ENCODE assay signal across 9 cellular contexts in the genomic region with DNA sequence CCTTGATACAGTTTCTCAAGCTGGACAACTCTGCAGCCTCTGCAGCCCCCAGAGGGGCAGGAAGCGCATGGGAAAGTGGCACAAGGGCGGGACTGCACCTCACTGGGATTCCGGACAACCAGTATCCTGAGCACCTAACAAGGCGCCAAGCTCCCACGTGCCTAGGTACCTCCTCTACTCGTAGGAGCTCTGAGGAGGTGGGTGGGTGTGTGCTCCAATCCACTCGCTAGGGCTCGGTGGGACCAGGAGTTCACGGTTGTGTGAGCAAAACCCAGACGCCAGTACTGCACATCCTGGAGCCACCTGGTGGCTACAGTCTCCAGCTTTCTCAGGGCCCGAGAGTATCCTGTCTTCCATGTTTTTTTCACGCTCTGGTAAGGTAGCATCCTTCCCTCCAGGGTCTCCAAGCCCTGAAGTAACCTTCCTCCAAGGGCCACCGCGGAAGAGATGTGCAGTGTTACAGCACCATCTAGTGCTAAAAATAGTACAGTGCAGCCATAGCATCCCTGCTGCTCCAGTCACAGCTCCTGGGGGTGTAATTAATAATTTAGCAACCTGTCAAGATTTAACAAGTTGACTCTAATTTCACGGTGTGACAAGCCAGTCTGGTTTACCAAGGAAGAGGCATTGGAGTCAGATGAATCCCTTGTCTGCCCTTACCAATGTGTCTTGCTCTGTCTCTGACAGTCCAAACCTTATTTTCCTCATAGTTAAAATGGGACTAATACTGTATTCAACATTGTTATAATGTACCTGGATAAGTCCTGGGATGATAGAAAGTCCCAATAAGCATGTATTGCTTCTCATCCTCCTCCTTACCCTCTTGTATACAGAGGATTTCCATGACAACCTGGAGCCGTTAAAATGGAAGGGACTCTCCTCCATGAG.
A peak's percentile ranks its signal among the peaks of the same experiment; 100 is the strongest.
DNase-seq lines count a peak whose midpoint lies in the region; FAIRE-seq and TF ChIP-seq lines count a peak whose summit lies in the region.
"Had no signal": no experiment of that assay in that cellular context is flagged by ENCODE, and none has a peak within 500 bp of the region (broad histone marks: within the 10 kb centered on the region; RNA-seq: fewer than 3 reads in every experiment).

No MANE protein-coding gene starts in this region.

- no peak overlapping the region; a peak in 1 of 4 replicates for H3K4me3 ChIP-seq in SK-N-SH (ENCODE audit: low read depth in 2 of 2, low read length in 1 of 2)
- H3K4me3 ChIP-seq: BLaER1 had no signal

- no peaks in the 10 kb centered on the region for H3K9me2 ChIP-seq in SK-N-SH

- H3K4me1 Mint-ChIP-seq in brain (peaks cover 4% of the 10 kb centered on the region), immature natural killer cell (peaks cover 2 to 6% of the 10 kb centered on the region in 2 donors)

- H3K36me3 Mint-ChIP-seq in brain = peaks cover 8% of the 10 kb centered on the region
- H3K36me3 Mint-ChIP-seq in immature natural killer cell = peaks cover 0 to 12% (median 9%) of the 10 kb centered on the region in 3 donors

- H3K4me1 ChIP-seq in SK-N-SH (ENCODE audit: control insufficient read depth in 1 of 2, insufficient read depth in 2 of 2, low read depth in 1 of 2, low read length in 1 of 2) = peaks cover 0 to 4% of the 10 kb centered on the region in 2 experiments; a peak in 1 of 4 replicates
- H3K4me1 ChIP-seq: BLaER1 had no signal

- TF ChIP-seq CTCF in SK-N-SH (IDR thresholded peaks at IDR 0.05) (peak; percentile 99), brain (conservative IDR thresholded peaks at IDR 0.05) (peak; percentile 73 to 95)

- TF ChIP-seq POLR2A in H54 (IDR thresholded peaks at IDR 0.05; ENCODE audit: low read depth, low read length) = no peak

- 58% methylated on average over 16 of the region's 16 CpGs for WGBS in SK-N-SH (ENCODE audit: low lambda C conversion rate)

- H3K9me3 ChIP-seq in SK-N-SH = no peaks in the 10 kb centered on the region
- H3K9me3 ChIP-seq: BLaER1 had no signal

- H3K27ac ChIP-seq in SK-N-SH (ENCODE audit: low read depth in 2 of 2, low read length in 1 of 2) = no peak overlapping the region
- H3K27ac ChIP-seq: BLaER1 had no signal

- peak; percentile 94 for TF ChIP-seq RAD21 in SK-N-SH (IDR thresholded peaks at IDR 0.05; ENCODE audit: low read length)

- peaks cover 13% of the 10 kb centered on the region for H3F3A ChIP-seq in SK-N-SH (replicated peaks; ENCODE audit: insufficient read depth)

- H3K27ac Mint-ChIP-seq in brain (peak overlapping the region in 1 of 5 experiments; percentile 15), immature natural killer cell (peak overlapping the region in 3 of 6 donors; percentile 26 to 51 (median 44))

- FAIRE-seq in H54 (lab: Jason Lieb, UNC) = peak; percentile 93

- no peaks in the 10 kb centered on the region for H4K20me1 ChIP-seq in SK-N-SH (ENCODE audit: insufficient read depth)
- H4K20me1 ChIP-seq: BLaER1 had no signal

- DNase-seq in NCI-H1436 (lab: John Stamatoyannopoulos, UW) (peak; percentile 11), NCI-H1436 treated with DMSO at 0.1 percent for 48 hours (lab: John Stamatoyannopoulos, UW) (no peak), H54 (ENCODE audit: insufficient read length, low spot score) (peak; percentile 50), LoVo (ENCODE audit: low spot score) (peak; percentile 56), SK-N-SH (peak; percentile 76), immature natural killer cell (peak; percentile 30 to 37 (median 37))
- DNase-seq in stimulated activated CD4-positive, alpha-beta T cell treated with anti-CD3 and anti-CD28 coated beads, Interleukin-4, amount 100 ng/mL, for 1 hour = peak; percentile 21

- CTCF ChIA-PET in SK-N-SH (lab: Yijun Ruan, JAX) = interaction anchor here (0.6 to 5.3 kb wide), 76 partner anchors 13 to 806 kb away, joined by 3 to 123 read pairs (median 4); no protein-coding TSS in a partner anchor

- H3K9ac ChIP-seq in SK-N-SH = no peak overlapping the region
- H3K9ac ChIP-seq: BLaER1 had no signal

- no peaks in the 10 kb centered on the region for H3K27me3 ChIP-seq in SK-N-SH (ENCODE audit: insufficient read depth)
- H3K27me3 ChIP-seq: BLaER1 had no signal

- no peak overlapping the region for H3K4me2 ChIP-seq in SK-N-SH
- H3K4me2 ChIP-seq: BLaER1 had no signal

- no peak overlapping the region for H3K4me3 Mint-ChIP-seq in brain
- no peak overlapping the region for H3K4me3 Mint-ChIP-seq in immature natural killer cell

- H3K36me3 ChIP-seq in SK-N-SH (replicated peaks in 1 of 2; ENCODE audit: control insufficient read depth in 1 of 2, insufficient read depth in 2 of 2, low read length in 1 of 2) = peaks cover 22 to 34% of the 10 kb centered on the region in 2 experiments

- no peaks in the 10 kb centered on the region for H3K9me3 Mint-ChIP-seq in brain
- no peaks in the 10 kb centered on the region for H3K9me3 Mint-ChIP-seq in immature natural killer cell

- TF ChIP-seq EP300 in SK-N-SH (IDR thresholded peaks at IDR 0.05; ENCODE audit: borderline replicate concordance in 1 of 2, low read depth in 1 of 2, low read length in 1 of 2) = no peak

- POLR2A ChIA-PET in SK-N-SH (lab: Yijun Ruan, JAX) = no interaction called here

- no peaks in the 10 kb centered on the region for H3K27me3 Mint-ChIP-seq in brain
- peaks cover 0 to 2% (median 0%) of the 10 kb centered on the region in 3 donors for H3K27me3 Mint-ChIP-seq in immature natural killer cell (ENCODE audit: low read depth in 3 of 3)

- H3K79me2 ChIP-seq in SK-N-SH (ENCODE audit: insufficient read depth) = no peaks in the 10 kb centered on the region

- no peak overlapping the region for H2AFZ ChIP-seq in SK-N-SH (ENCODE audit: low read depth)

TF ChIP-seq in SK-N-SH, 30 proteins besides CTCF, POLR2A, EP300 and RAD21 (continues in another document):
- TF ChIP-seq MXI1 (IDR thresholded peaks at IDR 0.05; ENCODE audit: low read depth, low read length) (no peak), CHD2 (IDR thresholded peaks at IDR 0.05; ENCODE audit: low read length, partially characterized antibody) (no peak), SIN3A (IDR thresholded peaks at IDR 0.05; ENCODE audit: borderline replicate concordance, low read depth, low read length) (no peak), RCOR1 (IDR thresholded peaks at IDR 0.05; ENCODE audit: low read length) (0 out of 2 replicates have a peak, but pooled peaks have one; percentile 5), TCF12 (IDR thresholded peaks at IDR 0.05) (no peak), RFX5 (IDR thresholded peaks at IDR 0.05; ENCODE audit: low read length) (no peak), GABPA (IDR thresholded peaks at IDR 0.05; ENCODE audit: low read depth) (no peak), YY1 (IDR thresholded peaks at IDR 0.05; ENCODE audit: low read depth) (no peak), SMC3 (IDR thresholded peaks at IDR 0.05; ENCODE audit: low read depth, low read length) (peak; percentile 86), FOXM1 (IDR thresholded peaks at IDR 0.05; ENCODE audit: low read depth) (no peak), NRF1 (IDR thresholded peaks at IDR 0.05; ENCODE audit: low read depth, low read length) (no peak), MEF2A (IDR thresholded peaks at IDR 0.05; ENCODE audit: borderline replicate concordance, low read depth) (no peak)
- TF ChIP-seq, protein P1, sequence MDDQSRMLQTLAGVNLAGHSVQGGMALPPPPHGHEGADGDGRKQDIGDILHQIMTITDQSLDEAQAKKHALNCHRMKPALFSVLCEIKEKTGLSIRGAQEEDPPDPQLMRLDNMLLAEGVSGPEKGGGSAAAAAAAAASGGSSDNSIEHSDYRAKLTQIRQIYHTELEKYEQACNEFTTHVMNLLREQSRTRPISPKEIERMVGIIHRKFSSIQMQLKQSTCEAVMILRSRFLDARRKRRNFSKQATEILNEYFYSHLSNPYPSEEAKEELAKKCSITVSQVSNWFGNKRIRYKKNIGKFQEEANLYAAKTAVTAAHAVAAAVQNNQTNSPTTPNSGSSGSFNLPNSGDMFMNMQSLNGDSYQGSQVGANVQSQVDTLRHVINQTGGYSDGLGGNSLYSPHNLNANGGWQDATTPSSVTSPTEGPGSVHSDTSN (IDR thresholded peaks at IDR 0.05) = no peak
- TF ChIP-seq, protein P2, sequence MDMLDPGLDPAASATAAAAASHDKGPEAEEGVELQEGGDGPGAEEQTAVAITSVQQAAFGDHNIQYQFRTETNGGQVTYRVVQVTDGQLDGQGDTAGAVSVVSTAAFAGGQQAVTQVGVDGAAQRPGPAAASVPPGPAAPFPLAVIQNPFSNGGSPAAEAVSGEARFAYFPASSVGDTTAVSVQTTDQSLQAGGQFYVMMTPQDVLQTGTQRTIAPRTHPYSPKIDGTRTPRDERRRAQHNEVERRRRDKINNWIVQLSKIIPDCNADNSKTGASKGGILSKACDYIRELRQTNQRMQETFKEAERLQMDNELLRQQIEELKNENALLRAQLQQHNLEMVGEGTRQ (IDR thresholded peaks at IDR 0.05; ENCODE audit: borderline replicate concordance, low read depth, low read length) = no peak
- TF ChIP-seq, protein P3, sequence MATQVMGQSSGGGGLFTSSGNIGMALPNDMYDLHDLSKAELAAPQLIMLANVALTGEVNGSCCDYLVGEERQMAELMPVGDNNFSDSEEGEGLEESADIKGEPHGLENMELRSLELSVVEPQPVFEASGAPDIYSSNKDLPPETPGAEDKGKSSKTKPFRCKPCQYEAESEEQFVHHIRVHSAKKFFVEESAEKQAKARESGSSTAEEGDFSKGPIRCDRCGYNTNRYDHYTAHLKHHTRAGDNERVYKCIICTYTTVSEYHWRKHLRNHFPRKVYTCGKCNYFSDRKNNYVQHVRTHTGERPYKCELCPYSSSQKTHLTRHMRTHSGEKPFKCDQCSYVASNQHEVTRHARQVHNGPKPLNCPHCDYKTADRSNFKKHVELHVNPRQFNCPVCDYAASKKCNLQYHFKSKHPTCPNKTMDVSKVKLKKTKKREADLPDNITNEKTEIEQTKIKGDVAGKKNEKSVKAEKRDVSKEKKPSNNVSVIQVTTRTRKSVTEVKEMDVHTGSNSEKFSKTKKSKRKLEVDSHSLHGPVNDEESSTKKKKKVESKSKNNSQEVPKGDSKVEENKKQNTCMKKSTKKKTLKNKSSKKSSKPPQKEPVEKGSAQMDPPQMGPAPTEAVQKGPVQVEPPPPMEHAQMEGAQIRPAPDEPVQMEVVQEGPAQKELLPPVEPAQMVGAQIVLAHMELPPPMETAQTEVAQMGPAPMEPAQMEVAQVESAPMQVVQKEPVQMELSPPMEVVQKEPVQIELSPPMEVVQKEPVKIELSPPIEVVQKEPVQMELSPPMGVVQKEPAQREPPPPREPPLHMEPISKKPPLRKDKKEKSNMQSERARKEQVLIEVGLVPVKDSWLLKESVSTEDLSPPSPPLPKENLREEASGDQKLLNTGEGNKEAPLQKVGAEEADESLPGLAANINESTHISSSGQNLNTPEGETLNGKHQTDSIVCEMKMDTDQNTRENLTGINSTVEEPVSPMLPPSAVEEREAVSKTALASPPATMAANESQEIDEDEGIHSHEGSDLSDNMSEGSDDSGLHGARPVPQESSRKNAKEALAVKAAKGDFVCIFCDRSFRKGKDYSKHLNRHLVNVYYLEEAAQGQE (IDR thresholded peaks at IDR 0.05; ENCODE audit: low read depth, low read length) = no peak
- TF ChIP-seq, protein P4, sequence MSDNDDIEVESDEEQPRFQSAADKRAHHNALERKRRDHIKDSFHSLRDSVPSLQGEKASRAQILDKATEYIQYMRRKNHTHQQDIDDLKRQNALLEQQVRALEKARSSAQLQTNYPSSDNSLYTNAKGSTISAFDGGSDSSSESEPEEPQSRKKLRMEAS (IDR thresholded peaks at IDR 0.05; ENCODE audit: low read depth) = no peak
